Comparison of ENCODE assay signal across 26 cellular contexts in genomic region chr4:138140879-138141278, GRCh38.
"Had no signal": no experiment of that assay in that cellular context is flagged by ENCODE, and none has a peak within 500 bp of the region (broad histone marks: within the 10 kb centered on the region; RNA-seq: fewer than 3 reads in every experiment).

No MANE protein-coding gene starts in this region.

- H3K36me3 Mint-ChIP-seq: immature natural killer cell, memory B cell, naive B cell had no signal

- H3K79me2 ChIP-seq: hepatocyte had no signal

- H3K36me3 ChIP-seq: esophagus muscularis mucosa, gastroesophageal sphincter, heart left ventricle, left lung had no signal

- H3K9me3 Mint-ChIP-seq: memory B cell had no signal

- H3K4me3 Mint-ChIP-seq: immature natural killer cell, memory B cell, naive B cell had no signal

- H3K27ac ChIP-seq: coronary artery, dorsolateral prefrontal cortex, esophagus muscularis mucosa, foreskin keratinocyte, gastroesophageal sphincter, heart left ventricle, hepatocyte, left lung had no signal

- ATAC-seq: foreskin keratinocyte, gastroesophageal sphincter, heart left ventricle, left lung, left ventricle myocardium superior had no signal

- H3K9me3 ChIP-seq: esophagus muscularis mucosa, gastroesophageal sphincter, heart left ventricle, left lung had no signal

- H3K4me1 ChIP-seq: esophagus muscularis mucosa, foreskin keratinocyte, gastroesophageal sphincter, heart left ventricle, left lung had no signal

- H3K27me3 ChIP-seq: dorsolateral prefrontal cortex, esophagus muscularis mucosa, foreskin keratinocyte, gastroesophageal sphincter, heart left ventricle, hepatocyte, left lung had no signal

- H3K27ac Mint-ChIP-seq: immature natural killer cell, memory B cell, naive B cell had no signal

- H3K4me1 Mint-ChIP-seq: immature natural killer cell, memory B cell, naive B cell had no signal

- DNase-seq: dermis blood vessel endothelial cell; dorsolateral prefrontal cortex; effector CD4-positive, alpha-beta T cell; effector memory CD4-positive, alpha-beta T cell; foreskin keratinocyte; heart left ventricle; hypothalamus; immature natural killer cell; islet precursor cell; kidney; kidney glomerular epithelial cell; left lung; left ventricle myocardium superior; mammary epithelial cell; mesendoderm; midbrain; naive B cell had no signal

- H2AFZ ChIP-seq: hepatocyte had no signal

- FAIRE-seq: colon, endothelial cell of umbilical vein, frontal cortex, kidney had no signal

- H3K4me2 ChIP-seq: hepatocyte had no signal

- H3K4me3 ChIP-seq: coronary artery, dorsolateral prefrontal cortex, esophagus muscularis mucosa, gastroesophageal sphincter, heart left ventricle, hepatocyte, left lung, lung had no signal
